ENCODE assay signal across 26 cellular contexts in genomic region chr7:44893710-44894135, GRCh38. TPM values are rescaled to one million over a fixed set of nuclear protein-coding genes. Genes with fewer than 3 reads are reported as not detected.
DNase-seq lines count a peak whose midpoint lies in the region; ATAC-seq and TF ChIP-seq lines count a peak whose summit lies in the region.
"Had no signal": no experiment of that assay in that cellular context is flagged by ENCODE, and none has a peak within 500 bp of the region (broad histone marks: within the 10 kb centered on the region; RNA-seq: fewer than 3 reads in every experiment).

No MANE protein-coding gene starts in this region.

- no peak overlapping the region for H3K4me3 ChIP-seq in AG10803 (ENCODE audit: low read length)
- peak overlapping the region in 1 of 3 donors; percentile 20 for H3K4me3 ChIP-seq in right lobe of liver
- no peak overlapping the region for H3K4me3 ChIP-seq in thyroid gland (replicated peaks in 1 of 3)
- H3K4me3 ChIP-seq: BLaER1, esophagus squamous epithelium, PC-9, sigmoid colon, uterus had no signal

- peaks cover 0 to 16% (median 7%) of the 10 kb centered on the region in 4 donors for H3K4me1 ChIP-seq in right lobe of liver
- no peaks in the 10 kb centered on the region for H3K4me1 ChIP-seq in thyroid gland
- H3K4me1 ChIP-seq: parathyroid adenoma, sigmoid colon, uterus had no signal

- H3K36me3 Mint-ChIP-seq in central memory CD8-positive, alpha-beta T cell (ENCODE audit: insufficient read depth), result peaks cover 2% of the 10 kb centered on the region
- peaks cover 2% of the 10 kb centered on the region for H3K36me3 Mint-ChIP-seq in activated naive CD8-positive, alpha-beta T cell treated with anti-CD3 and anti-CD28 coated beads for 36 hours
- H3K36me3 Mint-ChIP-seq: activated naive CD4-positive, alpha-beta T cell treated with anti-CD3 and anti-CD28 coated beads, Interleukin-2, amount 50 U/mL, for 72 hours had no signal

- H3K27me3 Mint-ChIP-seq in central memory CD8-positive, alpha-beta T cell, result no peaks in the 10 kb centered on the region
- no peaks in the 10 kb centered on the region for H3K27me3 Mint-ChIP-seq in activated naive CD8-positive, alpha-beta T cell treated with anti-CD3 and anti-CD28 coated beads for 36 hours
- H3K27me3 Mint-ChIP-seq: naive thymus-derived CD4-positive, alpha-beta T cell had no signal

- H3K27me3 ChIP-seq in right lobe of liver, result no peaks in the 10 kb centered on the region
- H3K27me3 ChIP-seq in thyroid gland, result no peaks in the 10 kb centered on the region
- H3K27me3 ChIP-seq: BLaER1, esophagus squamous epithelium, sigmoid colon, uterus had no signal

- H3K9me3 ChIP-seq in right lobe of liver, result no peaks in the 10 kb centered on the region
- no peaks in the 10 kb centered on the region for H3K9me3 ChIP-seq in thyroid gland
- H3K9me3 ChIP-seq: BLaER1, esophagus squamous epithelium, sigmoid colon, uterus had no signal

- DNase-seq in AG10803 (ENCODE audit: low read depth), result peak; percentile 33
- peak; percentile 22 for DNase-seq in NCI-H146 treated with DMSO at 0.1 percent for 48 hours (lab: John Stamatoyannopoulos, UW; ENCODE audit: unreplicated experiment)
- DNase-seq in central memory CD8-positive, alpha-beta T cell (ENCODE audit: low spot score in 2 of 2), result no peak
- DNase-seq in right lobe of liver, result peak; percentile 49 to 82 (median 63)
- DNase-seq in thyroid gland, result no peak
- no peak for DNase-seq in activated naive CD8-positive, alpha-beta T cell treated with anti-CD3 and anti-CD28 coated beads for 36 hours
- DNase-seq: activated CD4-positive, alpha-beta T cell treated with anti-CD3 and anti-CD28 coated beads for 48 hours; endodermal cell; esophagus squamous epithelium; kidney; mammary epithelial cell; MV-4-11; naive thymus-derived CD4-positive, alpha-beta T cell; NCI-H187; NCI-H345; NCI-H774; PC-9; SHP77 treated with DMSO at 0.1 percent for 48 hours; sigmoid colon; uterus had no signal

- H3K4me3 Mint-ChIP-seq in central memory CD8-positive, alpha-beta T cell, result no peak overlapping the region
- H3K4me3 Mint-ChIP-seq in activated naive CD8-positive, alpha-beta T cell treated with anti-CD3 and anti-CD28 coated beads for 36 hours, result no peak overlapping the region
- H3K4me3 Mint-ChIP-seq: activated T-helper 1 cell treated with anti-CD3 and anti-CD28 coated beads, Interleukin-12 subunit alpha, Interleukin-12 subunit beta, Interleukin-2, Interleukin-4 antibody, amounts not matched to agents 30 ng/mL and 10 ng/mL and 1 ng/mL, durations not matched to agents 14 hours and 24 hours and 36 hours; endodermal cell; naive thymus-derived CD4-positive, alpha-beta T cell had no signal

- H3K36me3 ChIP-seq in right lobe of liver (no peaks in the 10 kb centered on the region), thyroid gland (no peaks in the 10 kb centered on the region)
- H3K36me3 ChIP-seq: BLaER1, esophagus squamous epithelium, sigmoid colon, uterus had no signal

- TF ChIP-seq CTCF in AG10803 (conservative IDR thresholded peaks at IDR 0.05; ENCODE audit: low read length), result no peak
- TF ChIP-seq CTCF in right lobe of liver (IDR thresholded peaks at IDR 0.05), result no peak
- TF ChIP-seq CTCF in thyroid gland (IDR thresholded peaks at IDR 0.05), result no peak

- WGBS in right lobe of liver (ENCODE audit: insufficient coverage, low coverage, low lambda C conversion rate, missing lambda C conversion rate), result 11% methylated on average over 3 of the region's 6 CpGs
- WGBS in thyroid gland, 2 donors, result 75 to 81% methylated on average over 6 of the region's 6 CpGs

- ATAC-seq in central memory CD8-positive, alpha-beta T cell (replicated peaks; ENCODE audit: extremely low read depth, poor library complexity, severe bottlenecking), result no peak
- peak; percentile 87 to 94 (median 91) for ATAC-seq in right lobe of liver
- no peak for ATAC-seq in HG02970 (IDR thresholded peaks at IDR 0.05; ENCODE audit: low FRiP score, unreplicated experiment)
- no peak for ATAC-seq in GM19351 (IDR thresholded peaks at IDR 0.05; ENCODE audit: unreplicated experiment)
- ATAC-seq: activated naive CD4-positive, alpha-beta T cell treated with anti-CD3 and anti-CD28 coated beads, Interleukin-2, amount 50 U/mL, for 72 hours; naive thymus-derived CD4-positive, alpha-beta T cell had no signal

- intact Hi-C loops in right lobe of liver (cut with DNase I), result no loop called here
- intact Hi-C loops in thyroid gland (cut with DNase I), result no loop called here

- no peaks in the 10 kb centered on the region for H3K9me3 Mint-ChIP-seq in central memory CD8-positive, alpha-beta T cell
- H3K9me3 Mint-ChIP-seq in activated naive CD8-positive, alpha-beta T cell treated with anti-CD3 and anti-CD28 coated beads for 36 hours, result peaks cover 7% of the 10 kb centered on the region
- H3K9me3 Mint-ChIP-seq: activated naive CD4-positive, alpha-beta T cell treated with anti-CD3 and anti-CD28 coated beads, Interleukin-2, amount 50 U/mL, for 72 hours; activated T-helper 1 cell treated with anti-CD3 and anti-CD28 coated beads, Interleukin-12 subunit alpha, Interleukin-12 subunit beta, Interleukin-2, Interleukin-4 antibody, amounts not matched to agents 30 ng/mL and 10 ng/mL and 1 ng/mL, durations not matched to agents 14 hours and 24 hours and 36 hours; naive thymus-derived CD4-positive, alpha-beta T cell had no signal

- peak; percentile 11 for TF ChIP-seq POLR2A in right lobe of liver (IDR thresholded peaks at IDR 0.05)
- no peak for TF ChIP-seq POLR2A in thyroid gland (IDR thresholded peaks at IDR 0.05)

- H3K27ac ChIP-seq in right lobe of liver (peak overlapping the region in 2 of 3 donors; percentile 46 to 69), thyroid gland (no peak overlapping the region)
- H3K27ac ChIP-seq: BLaER1, esophagus squamous epithelium, parathyroid adenoma, PC-9, sigmoid colon, uterus had no signal

- peaks cover 51% of the 10 kb centered on the region for H3K4me1 Mint-ChIP-seq in central memory CD8-positive, alpha-beta T cell
- H3K4me1 Mint-ChIP-seq in activated naive CD8-positive, alpha-beta T cell treated with anti-CD3 and anti-CD28 coated beads for 36 hours, result peaks cover 35% of the 10 kb centered on the region
- H3K4me1 Mint-ChIP-seq: endodermal cell had no signal

- peak overlapping the region; percentile 100 for H3K27ac Mint-ChIP-seq in central memory CD8-positive, alpha-beta T cell (ENCODE audit: low read depth)
- H3K27ac Mint-ChIP-seq in activated naive CD8-positive, alpha-beta T cell treated with anti-CD3 and anti-CD28 coated beads for 36 hours, result no peak overlapping the region

RNA-seq across cellular contexts. Expression of gene PURB, which starts 8.4 kb away (rescaled TPM):
- total RNA-seq in right lobe of liver (1 to 10 TPM; 4.9 to 6.9 (median 6.7) TPM), thyroid gland (10 to 100 TPM; 25.6 to 47.4 (median 31.5) TPM)
- total RNA-seq in activated naive CD8-positive, alpha-beta T cell treated with anti-CD3 and anti-CD28 coated beads for 36 hours, result 10 to 100 TPM; 30.1 to 31.5 TPM

RNA-seq across cellular contexts. Expression of gene H2AZ2, which starts 45.8 kb away (rescaled TPM):
- total RNA-seq in right lobe of liver, result 10 to 100 TPM; 49.3 to 69.1 (median 60.9) TPM
- 100 to 1,000 TPM; 126 to 198 (median 144) TPM for total RNA-seq in thyroid gland
- total RNA-seq in activated naive CD8-positive, alpha-beta T cell treated with anti-CD3 and anti-CD28 coated beads for 36 hours, result 100 to 1,000 TPM; 291 to 305 TPM

Comparison
In these comparisons a context has a peak if more than half of its experiments do, and no peak if none do; other contexts are left out.
1. DNase-seq: peak in AG10803 (single experiment), NCI-H146 treated with DMSO at 0.1 percent for 48 hours (single experiment) and right lobe of liver (3 of 3); none in central memory CD8-positive, alpha-beta T cell (0 of 2), thyroid gland (0 of 2) and activated naive CD8-positive, alpha-beta T cell treated with anti-CD3 and anti-CD28 coated beads for 36 hours (single experiment).
2. ATAC-seq: peak in right lobe of liver (4 of 4); none in central memory CD8-positive, alpha-beta T cell (single experiment), HG02970 (single experiment) and GM19351 (single experiment).
3. H3K27ac ChIP-seq: peak in right lobe of liver (2 of 3); none in thyroid gland (0 of 3).